ENCODE assay signal across 12 cellular contexts in genomic region chr9:36317766-36318165, GRCh38. TPM values are rescaled to one million over a fixed set of nuclear protein-coding genes. Genes with fewer than 3 reads are reported as not detected.
DNase-seq lines count a peak whose midpoint lies in the region; ATAC-seq and TF ChIP-seq lines count a peak whose summit lies in the region.
"Had no signal": no experiment of that assay in that cellular context is flagged by ENCODE, and none has a peak within 500 bp of the region (broad histone marks: within the 10 kb centered on the region; RNA-seq: fewer than 3 reads in every experiment).

No MANE protein-coding gene starts in this region.

- no peak overlapping the region for H3K4me2 ChIP-seq in mesenchymal stem cell (ENCODE audit: low read length, poor library complexity, severe bottlenecking)

- H3K36me3 Mint-ChIP-seq in Caco-2 (ENCODE audit: insufficient read depth, unreplicated experiment), result peaks cover 24% of the 10 kb centered on the region
- no peaks in the 10 kb centered on the region for H3K36me3 Mint-ChIP-seq in activated naive CD8-positive, alpha-beta T cell treated with anti-CD3 and anti-CD28 coated beads, Interleukin-2, amount 50 U/mL, for 24 hours (ENCODE audit: low read depth)
- no peaks in the 10 kb centered on the region for H3K36me3 Mint-ChIP-seq in stimulated activated naive B cell treated with anti-CD40 and anti-IgM and Interleukin-4, amounts not matched to agents 10 μg/mL and 1 μg/mL and 100 μg/mL, for 72 hours

- 54% methylated on average over 5 of the region's 6 CpGs for WGBS in mesenchymal stem cell

- CTCF ChIA-PET in Caco-2 (lab: Charles Lee), result no interaction called here

- H2BK120ac ChIP-seq in mesenchymal stem cell (ENCODE audit: low read depth, low read length), result no peak overlapping the region

- no peak overlapping the region for H2BK5ac ChIP-seq in mesenchymal stem cell (ENCODE audit: low read depth, low read length, poor library complexity, severe bottlenecking)

- no peak overlapping the region for H4K91ac ChIP-seq in mesenchymal stem cell (ENCODE audit: low read length)

- DNase-seq in Caco-2 (peak in 1 of 2 experiments; percentile 49), NCI-H146 (lab: John Stamatoyannopoulos, UW) (peak; percentile 65), mesenchymal stem cell (no peak), G401 (ENCODE audit: low spot score) (no peak), DMS114 treated with DMSO at 0.1 percent for 48 hours (lab: John Stamatoyannopoulos, UW; ENCODE audit: unreplicated experiment) (no peak)
- no peak for DNase-seq in activated naive CD8-positive, alpha-beta T cell treated with anti-CD3 and anti-CD28 coated beads, Interleukin-2, amount 50 U/mL, for 24 hours
- DNase-seq in stimulated activated naive B cell treated with anti-CD40 and anti-IgM and Interleukin-4, amounts not matched to agents 10 μg/mL and 1 μg/mL and 100 μg/mL, for 72 hours, result no peak
- DNase-seq: central memory CD4-positive, alpha-beta T cell; NCI-H1048; nephron progenitor cell had no signal

- no peak overlapping the region for H3K4me3 ChIP-seq in Caco-2 (ENCODE audit: low read depth, low read length)
- no peak overlapping the region for H3K4me3 ChIP-seq in mesenchymal stem cell (ENCODE audit: insufficient read depth in 1 of 2, low read depth in 1 of 2, low read length in 2 of 2)
- H3K4me3 ChIP-seq: thoracic aorta had no signal

- no TSS peak for BruUV-seq in Caco-2 (replicated peaks; lab: Mats Ljungman, UMichigan)

- no peak overlapping the region for H3K14ac ChIP-seq in mesenchymal stem cell (ENCODE audit: low read length in 2 of 2)

- no peak overlapping the region for H2BK15ac ChIP-seq in mesenchymal stem cell (ENCODE audit: low read depth, poor library complexity, severe bottlenecking)

- no peaks in the 10 kb centered on the region for H3K27me3 Mint-ChIP-seq in Caco-2 (ENCODE audit: insufficient read depth, unreplicated experiment)
- peaks cover 2% of the 10 kb centered on the region for H3K27me3 Mint-ChIP-seq in activated naive CD8-positive, alpha-beta T cell treated with anti-CD3 and anti-CD28 coated beads, Interleukin-2, amount 50 U/mL, for 24 hours
- peaks cover 10 to 11% of the 10 kb centered on the region in 2 donors for H3K27me3 Mint-ChIP-seq in stimulated activated naive B cell treated with anti-CD40 and anti-IgM and Interleukin-4, amounts not matched to agents 10 μg/mL and 1 μg/mL and 100 μg/mL, for 72 hours

- H2AK5ac ChIP-seq in mesenchymal stem cell (ENCODE audit: low read length, severe bottlenecking), result peak overlapping the region; percentile 42

- POLR2A ChIA-PET in Caco-2 (lab: Charles Lee), result no interaction called here

- H3K9me3 Mint-ChIP-seq in Caco-2 (ENCODE audit: unreplicated experiment), result no peaks in the 10 kb centered on the region
- no peaks in the 10 kb centered on the region for H3K9me3 Mint-ChIP-seq in activated naive CD8-positive, alpha-beta T cell treated with anti-CD3 and anti-CD28 coated beads, Interleukin-2, amount 50 U/mL, for 24 hours
- H3K9me3 Mint-ChIP-seq in stimulated activated naive B cell treated with anti-CD40 and anti-IgM and Interleukin-4, amounts not matched to agents 10 μg/mL and 1 μg/mL and 100 μg/mL, for 72 hours, result peaks cover 3 to 5% of the 10 kb centered on the region in 2 donors

- H3K9me3 ChIP-seq in Caco-2 (peaks cover 7% of the 10 kb centered on the region; the same call in 1 of the 2 replicates), mesenchymal stem cell (ENCODE audit: control insufficient read depth, low read length) (no peaks in the 10 kb centered on the region)
- H3K9me3 ChIP-seq: thoracic aorta had no signal

- peak overlapping the region; percentile 97 for H3K27ac Mint-ChIP-seq in Caco-2 (ENCODE audit: unreplicated experiment)
- H3K27ac Mint-ChIP-seq in activated naive CD8-positive, alpha-beta T cell treated with anti-CD3 and anti-CD28 coated beads, Interleukin-2, amount 50 U/mL, for 24 hours, result no peak overlapping the region
- H3K27ac Mint-ChIP-seq in stimulated activated naive B cell treated with anti-CD40 and anti-IgM and Interleukin-4, amounts not matched to agents 10 μg/mL and 1 μg/mL and 100 μg/mL, for 72 hours, result no peak overlapping the region

- H3K4ac ChIP-seq in mesenchymal stem cell (ENCODE audit: low read depth in 1 of 2, low read length in 2 of 2), result no peak overlapping the region

- H3K4me1 Mint-ChIP-seq in Caco-2 (ENCODE audit: low read depth, unreplicated experiment), result peaks cover 43% of the 10 kb centered on the region
- H3K4me1 Mint-ChIP-seq in activated naive CD8-positive, alpha-beta T cell treated with anti-CD3 and anti-CD28 coated beads, Interleukin-2, amount 50 U/mL, for 24 hours, result no peaks in the 10 kb centered on the region
- no peaks in the 10 kb centered on the region for H3K4me1 Mint-ChIP-seq in stimulated activated naive B cell treated with anti-CD40 and anti-IgM and Interleukin-4, amounts not matched to agents 10 μg/mL and 1 μg/mL and 100 μg/mL, for 72 hours

- H3K23ac ChIP-seq in mesenchymal stem cell (ENCODE audit: low read length in 2 of 2), result no peak overlapping the region

- no peak overlapping the region for H3K9ac ChIP-seq in mesenchymal stem cell (ENCODE audit: low read length)

- H3K27me3 ChIP-seq in Caco-2 (replicated peaks; ENCODE audit: control insufficient read depth, insufficient read depth, low read length) (no peaks in the 10 kb centered on the region), mesenchymal stem cell (ENCODE audit: control insufficient read depth in 1 of 2, insufficient read depth in 1 of 2, low read length in 2 of 2) (peaks cover 0 to 12% of the 10 kb centered on the region in 2 experiments)

- no peaks in the 10 kb centered on the region; the same call in 1 of the 2 replicates for H3K36me3 ChIP-seq in Caco-2 (ENCODE audit: control insufficient read depth, insufficient read depth, low read length)
- H3K36me3 ChIP-seq in mesenchymal stem cell (ENCODE audit: control insufficient read depth in 1 of 2, insufficient read depth in 2 of 2, low read depth in 1 of 2, low read length in 2 of 2), result no peaks in the 10 kb centered on the region
- H3K36me3 ChIP-seq: thoracic aorta had no signal

- peak overlapping the region; percentile 62 for H3K4me3 Mint-ChIP-seq in Caco-2 (ENCODE audit: unreplicated experiment)
- H3K4me3 Mint-ChIP-seq in activated naive CD8-positive, alpha-beta T cell treated with anti-CD3 and anti-CD28 coated beads, Interleukin-2, amount 50 U/mL, for 24 hours, result no peak overlapping the region
- no peak overlapping the region for H3K4me3 Mint-ChIP-seq in stimulated activated naive B cell treated with anti-CD40 and anti-IgM and Interleukin-4, amounts not matched to agents 10 μg/mL and 1 μg/mL and 100 μg/mL, for 72 hours
- H3K4me3 Mint-ChIP-seq: nephron progenitor cell had no signal

- no peak for TF ChIP-seq CTCF in Caco-2 (IDR thresholded peaks at IDR 0.05; ENCODE audit: insufficient read depth in 1 of 2, low read depth in 1 of 2, low read length in 1 of 2, severe bottlenecking in 1 of 2, unreplicated experiment in 1 of 2)

- no peak for ATAC-seq in activated naive CD8-positive, alpha-beta T cell treated with anti-CD3 and anti-CD28 coated beads, Interleukin-2, amount 50 U/mL, for 24 hours
- ATAC-seq in stimulated activated naive B cell treated with anti-CD40 and anti-IgM and Interleukin-4, amounts not matched to agents 10 μg/mL and 1 μg/mL and 100 μg/mL, for 72 hours (replicated peaks), result no peak

- H2AFZ ChIP-seq in mesenchymal stem cell (ENCODE audit: low read depth, low read length), result no peak overlapping the region

- peak overlapping the region in 1 of 2 experiments; percentile 40 for H2BK12ac ChIP-seq in mesenchymal stem cell (ENCODE audit: low read length in 2 of 2)

- H3K18ac ChIP-seq in mesenchymal stem cell (ENCODE audit: low read depth in 1 of 2, low read length in 2 of 2), result no peak overlapping the region

- no peak overlapping the region for H4K8ac ChIP-seq in mesenchymal stem cell (ENCODE audit: low read length)

- H3K79me1 ChIP-seq in mesenchymal stem cell (replicated peaks; ENCODE audit: low read length, poor library complexity, severe bottlenecking), result no peaks in the 10 kb centered on the region

- intact Hi-C loops in Caco-2 (cut with micrococcal nuclease; ENCODE audit: unreplicated experiment), result no loop called here

- peak overlapping the region; percentile 41 for H3K27ac ChIP-seq in cingulate gyrus (ENCODE audit: low read depth, low read length)
- no peak overlapping the region for H3K27ac ChIP-seq in mesenchymal stem cell (ENCODE audit: low read length, poor library complexity, severe bottlenecking)
- H3K27ac ChIP-seq: thoracic aorta had no signal

- H3K4me1 ChIP-seq in Caco-2, result peaks cover 70% of the 10 kb centered on the region
- H3K4me1 ChIP-seq in mesenchymal stem cell (ENCODE audit: control insufficient read depth, insufficient read depth, low read depth, low read length), result peaks cover 27% of the 10 kb centered on the region

- in situ Hi-C loops in G401 (cut with HindIII; ENCODE audit: low sequenced_read_pairs), result no loop called here

RNA-seq across cellular contexts. Expression of gene GNE, which starts 59.5 kb away (rescaled TPM):
- total RNA-seq in Caco-2 (2022), result 15.2 and 18.7 TPM in 2 replicates
- 8.1 TPM for polyA plus RNA-seq in mesenchymal stem cell (2013, experiment 1 of 2)
- polyA plus RNA-seq in mesenchymal stem cell (2013, experiment 2 of 2), result 8.0 TPM
- 16.4 and 29.0 TPM in 2 replicates for total RNA-seq in G401 (2014; rRNA removed; shearing (Covaris generic))
